ENCODE assay signal across 16 cellular contexts in genomic region chr6:168417158-168417557, GRCh38. TPM values are rescaled to one million over a fixed set of nuclear protein-coding genes. Genes with fewer than 3 reads are reported as not detected.
DNase-seq lines count a peak whose midpoint lies in the region; ATAC-seq and TF ChIP-seq lines count a peak whose summit lies in the region.
"Had no signal": no experiment of that assay in that cellular context is flagged by ENCODE, and none has a peak within 500 bp of the region (broad histone marks: within the 10 kb centered on the region; RNA-seq: fewer than 3 reads in every experiment).

No MANE protein-coding gene starts in this region.

- no peaks in the 10 kb centered on the region for H3K9me3 ChIP-seq in prostate gland
- H3K9me3 ChIP-seq: BLaER1 treated with 17β-estradiol and CSF1 and Interleukin-3, amounts not matched to agents 10 nM and 100 nM; gastroesophageal sphincter had no signal

- 61% methylated on average over 11 of the region's 11 CpGs for WGBS in prostate gland

- no peaks in the 10 kb centered on the region for H3K36me3 ChIP-seq in prostate gland
- H3K36me3 ChIP-seq: BLaER1 treated with 17β-estradiol and CSF1 and Interleukin-3, amounts not matched to agents 10 nM and 100 nM; gastroesophageal sphincter had no signal

- peak; percentile 34 for DNase-seq in HuH-7 (ENCODE audit: low spot score)
- DNase-seq in NCI-H345 treated with DMSO at 0.1 percent for 48 hours (lab: John Stamatoyannopoulos, UW; ENCODE audit: unreplicated experiment): peak; percentile 53
- peak; percentile 57 for DNase-seq in left ventricle myocardium superior
- peak; percentile 39 for DNase-seq in prostate gland (ENCODE audit: low spot score)
- DNase-seq in type B pancreatic cell (ENCODE audit: extremely low spot score, unreplicated experiment): no peak
- DNase-seq in NCI-H524 treated with DMSO at 0.1 percent for 48 hours (lab: John Stamatoyannopoulos, UW): no peak
- DNase-seq in foreskin fibroblast: no peak
- DNase-seq: activated CD4-positive, alpha-beta T cell treated with anti-CD3 and anti-CD28 coated beads for 48 hours; activated T-cell treated with anti-CD3 and anti-CD28 coated beads, Interleukin-2, amount 50 U/mL, for 4 hours; NCI-H82; T-helper 17 cell had no signal

- no peaks in the 10 kb centered on the region for H3K36me3 Mint-ChIP-seq in type B pancreatic cell

- no peaks in the 10 kb centered on the region for H3K27me3 ChIP-seq in prostate gland (replicated peaks; ENCODE audit: insufficient read depth)
- H3K27me3 ChIP-seq: BLaER1 treated with 17β-estradiol and CSF1 and Interleukin-3, amounts not matched to agents 10 nM and 100 nM had no signal

- H3K4me3 ChIP-seq in prostate gland: no peak overlapping the region
- H3K4me3 ChIP-seq in foreskin fibroblast (ENCODE audit: low read depth in 1 of 2, low read length in 2 of 2): no peak overlapping the region
- H3K4me3 ChIP-seq: BLaER1 treated with 17β-estradiol and CSF1 and Interleukin-3, amounts not matched to agents 10 nM and 100 nM had no signal

- no peak overlapping the region for H3K4me3 Mint-ChIP-seq in type B pancreatic cell
- H3K4me3 Mint-ChIP-seq: activated T-cell treated with anti-CD3 and anti-CD28 coated beads, Interleukin-2, amount 50 U/mL, for 4 hours; T-helper 17 cell had no signal

- no peak overlapping the region for H3K27ac Mint-ChIP-seq in type B pancreatic cell
- H3K27ac Mint-ChIP-seq: T-helper 17 cell had no signal

- peaks cover 19% of the 10 kb centered on the region for H3K27me3 Mint-ChIP-seq in type B pancreatic cell

- no peaks in the 10 kb centered on the region for H3K9me3 Mint-ChIP-seq in type B pancreatic cell
- H3K9me3 Mint-ChIP-seq: activated T-cell treated with anti-CD3 and anti-CD28 coated beads, Interleukin-2, amount 50 U/mL, for 4 hours had no signal

- H3K27ac ChIP-seq in prostate gland: no peak overlapping the region
- H3K27ac ChIP-seq: BLaER1 treated with 17β-estradiol and CSF1 and Interleukin-3, amounts not matched to agents 10 nM and 100 nM had no signal

- H3K4me1 ChIP-seq in prostate gland (replicated peaks): peaks cover 4% of the 10 kb centered on the region
- H3K4me1 ChIP-seq: BLaER1 treated with 17β-estradiol and CSF1 and Interleukin-3, amounts not matched to agents 10 nM and 100 nM had no signal

- intact Hi-C loops in left ventricle myocardium superior (cut with micrococcal nuclease) (no loop called here), prostate gland (cut with DNase I) (no loop called here)

- H3K4me1 Mint-ChIP-seq in type B pancreatic cell (ENCODE audit: unreplicated experiment): peaks cover 25% of the 10 kb centered on the region
- H3K4me1 Mint-ChIP-seq: T-helper 17 cell had no signal

- TF ChIP-seq CTCF in prostate gland (IDR thresholded peaks at IDR 0.05): no peak
- no peak for TF ChIP-seq CTCF in type B pancreatic cell (conservative IDR thresholded peaks at IDR 0.05)
- no peak for TF ChIP-seq CTCF in foreskin fibroblast (IDR thresholded peaks at IDR 0.05; ENCODE audit: low read depth, low read length)

- no peak for TF ChIP-seq POLR2A in prostate gland (IDR thresholded peaks at IDR 0.05)

- ATAC-seq in left ventricle myocardium superior: peak; percentile 7
- ATAC-seq: activated T-cell treated with anti-CD3 and anti-CD28 coated beads, Interleukin-2, amount 50 U/mL, for 4 hours; T-helper 17 cell had no signal

RNA-seq across cellular contexts. Expression of gene SMOC2, which starts 23.8 kb away (rescaled TPM):
- total RNA-seq in left ventricle myocardium superior: 18.7 TPM
- total RNA-seq in prostate gland: 100 to 1,000 TPM in 1 of 2 donors, 10 to 100 TPM in 1; 17.8 to 167 TPM
- 4.2 and 18.9 TPM in 2 replicates for total RNA-seq in type B pancreatic cell (ENCODE audit: low replicate concordance)
- total RNA-seq: endothelial cell of umbilical vein, HT-29, RPMI7951, T-helper 17 cell had no signal

Comparison
In these comparisons a context has a peak if more than half of its experiments do, and no peak if none do; other contexts are left out.
1. DNase-seq: peak in HuH-7 (single experiment), NCI-H345 treated with DMSO at 0.1 percent for 48 hours (single experiment), left ventricle myocardium superior (single experiment) and prostate gland (single experiment); none in type B pancreatic cell (single experiment), NCI-H524 treated with DMSO at 0.1 percent for 48 hours (single experiment) and foreskin fibroblast (0 of 2).